Comparison of ENCODE assay signal across 12 cellular contexts in the genomic region with DNA sequence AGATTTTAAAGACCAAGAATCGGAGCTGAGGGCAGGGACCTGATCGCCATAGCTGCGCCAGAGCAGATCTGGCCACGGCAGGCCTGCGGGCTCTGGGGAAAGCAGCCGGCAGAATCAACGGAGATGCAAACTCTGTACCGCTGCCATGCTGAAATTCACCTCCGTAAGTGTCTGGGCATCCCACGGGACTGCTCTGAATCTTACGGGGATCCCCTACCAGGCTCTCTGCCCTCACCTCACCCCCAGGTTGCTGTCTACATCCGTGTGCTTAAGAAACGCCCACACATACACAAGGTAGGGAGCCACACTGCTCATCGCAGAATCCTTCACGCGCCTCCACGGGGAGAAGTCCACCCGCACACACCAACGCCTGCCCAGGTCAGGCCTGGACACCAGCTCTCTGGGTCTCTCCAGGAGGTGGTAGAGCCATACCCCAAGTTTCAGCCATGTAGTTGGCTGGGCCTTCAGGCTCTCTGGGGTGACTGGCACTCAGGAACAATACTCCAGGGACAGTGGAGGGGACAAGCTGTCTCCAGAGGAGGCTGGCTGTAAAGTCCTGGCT.
"Had no signal": no experiment of that assay in that cellular context is flagged by ENCODE, and none has a peak within 500 bp of the region (broad histone marks: within the 10 kb centered on the region; RNA-seq: fewer than 3 reads in every experiment).

No MANE protein-coding gene starts in this region.

- H3K27ac Mint-ChIP-seq: activated CD4-positive, alpha-beta memory T cell treated with anti-CD3 and anti-CD28 coated beads for 36 hours; mesothelial cell of epicardium; T-helper 2 cell treated with Interferon-gamma antibody and Interleukin-4, amounts not matched to agents 5 μg/mL and 100 μg/mL, for 36 hours had no signal

- DNase-seq: activated CD4-positive, alpha-beta memory T cell treated with anti-CD3 and anti-CD28 coated beads for 36 hours; activated naive CD4-positive, alpha-beta T cell; activated T-cell treated with anti-CD3 and anti-CD28 coated beads, Interleukin-2, amount 50 U/mL, for 48 hours; effector CD4-positive, alpha-beta T cell; naive B cell; nucleus accumbens; stimulated activated CD4-positive, alpha-beta T cell treated with anti-CD3 and anti-CD28 coated beads, Interleukin-4, amount 100 ng/mL, for 24 hours; stimulated activated naive CD8-positive, alpha-beta T cell treated with anti-CD3 and anti-CD28 coated beads, Interleukin-15, amount 100 ng/mL, for 72 hours had no signal

- H3K27me3 Mint-ChIP-seq: naive B cell; stimulated activated naive CD8-positive, alpha-beta T cell treated with anti-CD3 and anti-CD28 coated beads, Interleukin-15, amount 100 ng/mL, for 72 hours had no signal

- H3K36me3 Mint-ChIP-seq: naive B cell had no signal

- H3K4me3 ChIP-seq: cardiac muscle cell, thoracic aorta had no signal

- H3K9me3 ChIP-seq: thoracic aorta had no signal

- ATAC-seq: stimulated activated naive CD8-positive, alpha-beta T cell treated with anti-CD3 and anti-CD28 coated beads, Interleukin-15, amount 100 ng/mL, for 72 hours had no signal

- H3K27ac ChIP-seq: cardiac muscle cell, thoracic aorta had no signal

- H3K9me3 Mint-ChIP-seq: activated CD4-positive, alpha-beta memory T cell treated with anti-CD3 and anti-CD28 coated beads for 36 hours; mesothelial cell of epicardium; naive B cell; stimulated activated naive CD8-positive, alpha-beta T cell treated with anti-CD3 and anti-CD28 coated beads, Interleukin-15, amount 100 ng/mL, for 72 hours; T-helper 2 cell treated with Interferon-gamma antibody and Interleukin-4, amounts not matched to agents 5 μg/mL and 100 μg/mL, for 36 hours had no signal

- H3K36me3 ChIP-seq: cardiac muscle cell, thoracic aorta had no signal

- H3K27me3 ChIP-seq: cardiac muscle cell had no signal

- H3K4me1 Mint-ChIP-seq: naive B cell had no signal

- H3K4me3 Mint-ChIP-seq: activated CD4-positive, alpha-beta memory T cell treated with anti-CD3 and anti-CD28 coated beads for 36 hours; mesothelial cell of epicardium; naive B cell; stimulated activated naive CD8-positive, alpha-beta T cell treated with anti-CD3 and anti-CD28 coated beads, Interleukin-15, amount 100 ng/mL, for 72 hours; T-helper 2 cell treated with Interferon-gamma antibody and Interleukin-4, amounts not matched to agents 5 μg/mL and 100 μg/mL, for 36 hours had no signal
